In the genomic region with DNA sequence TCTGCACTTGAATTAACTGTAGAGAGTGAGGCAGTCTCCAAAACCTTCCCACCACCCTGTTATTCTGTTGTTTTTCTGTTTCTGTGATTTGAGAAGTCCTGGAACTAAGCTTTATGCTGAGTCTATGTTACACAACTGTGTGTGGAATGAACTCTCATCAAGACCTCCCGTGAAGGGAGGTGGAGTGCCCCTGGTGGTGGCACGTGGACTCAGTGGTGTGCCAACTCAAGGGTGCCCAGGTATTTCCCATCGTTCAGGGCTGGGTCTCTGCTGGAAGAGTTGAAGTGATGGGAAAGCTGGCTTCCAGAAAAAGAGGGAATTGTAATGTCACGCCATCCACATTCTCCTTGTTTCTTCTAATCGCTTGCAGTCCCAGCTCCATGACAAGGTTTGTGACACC, we compare ENCODE assay signal across 19 cellular contexts.
DNase-seq lines count a peak whose midpoint lies in the region; ATAC-seq and TF ChIP-seq lines count a peak whose summit lies in the region.
"Had no signal": no experiment of that assay in that cellular context is flagged by ENCODE, and none has a peak within 500 bp of the region (broad histone marks: within the 10 kb centered on the region; RNA-seq: fewer than 3 reads in every experiment).

No MANE protein-coding gene starts in this region.

- H3K4me3 Mint-ChIP-seq in endothelial cell (ENCODE audit: unreplicated experiment) = no peak overlapping the region
- H3K4me3 Mint-ChIP-seq in osteocyte (ENCODE audit: unreplicated experiment) = no peak overlapping the region
- H3K4me3 Mint-ChIP-seq in effector memory CD8-positive, alpha-beta T cell = no peak overlapping the region
- H3K4me3 Mint-ChIP-seq: activated CD4-positive, alpha-beta T cell treated with anti-CD3 and anti-CD28 coated beads for 36 hours; activated naive CD8-positive, alpha-beta T cell treated with anti-CD3 and anti-CD28 coated beads for 36 hours; CD4-positive, alpha-beta T cell; T-helper 1 cell treated with Interleukin-12 subunit alpha and Interleukin-12 subunit beta and Interleukin-4 antibody, amounts not matched to agents 30 μg/mL and 1 μg/mL, for 36 hours had no signal

- TF ChIP-seq CTCF in GM12872 (IDR thresholded peaks at IDR 0.05; ENCODE audit: insufficient read depth, low read depth, low read length) (0 out of 3 replicates have a peak, but pooled peaks have one; percentile 11), endothelial cell (IDR thresholded peaks at IDR 0.05; ENCODE audit: unreplicated experiment) (peak; percentile 38), osteocyte (IDR thresholded peaks at IDR 0.05) (peak; percentile 33)

- H3K27ac Mint-ChIP-seq in endothelial cell (ENCODE audit: unreplicated experiment) = no peak overlapping the region
- no peak overlapping the region for H3K27ac Mint-ChIP-seq in osteocyte (ENCODE audit: unreplicated experiment)
- no peak overlapping the region for H3K27ac Mint-ChIP-seq in effector memory CD8-positive, alpha-beta T cell
- H3K27ac Mint-ChIP-seq: activated CD4-positive, alpha-beta T cell treated with anti-CD3 and anti-CD28 coated beads for 36 hours; activated naive CD8-positive, alpha-beta T cell treated with anti-CD3 and anti-CD28 coated beads for 36 hours; CD4-positive, alpha-beta T cell; T-helper 1 cell treated with Interleukin-12 subunit alpha and Interleukin-12 subunit beta and Interleukin-4 antibody, amounts not matched to agents 30 μg/mL and 1 μg/mL, for 36 hours had no signal

- no peaks in the 10 kb centered on the region for H3K27me3 Mint-ChIP-seq in endothelial cell (ENCODE audit: unreplicated experiment)
- peaks cover 27% of the 10 kb centered on the region for H3K27me3 Mint-ChIP-seq in osteocyte (ENCODE audit: unreplicated experiment)
- H3K27me3 Mint-ChIP-seq in effector memory CD8-positive, alpha-beta T cell = peaks cover 34 to 41% of the 10 kb centered on the region in 2 donors

- no peaks in the 10 kb centered on the region for H3K36me3 Mint-ChIP-seq in endothelial cell (ENCODE audit: low read depth, unreplicated experiment)
- peaks cover 2% of the 10 kb centered on the region for H3K36me3 Mint-ChIP-seq in osteocyte (ENCODE audit: unreplicated experiment)
- H3K36me3 Mint-ChIP-seq in effector memory CD8-positive, alpha-beta T cell (ENCODE audit: insufficient read depth) = no peaks in the 10 kb centered on the region
- H3K36me3 Mint-ChIP-seq: activated naive CD8-positive, alpha-beta T cell treated with anti-CD3 and anti-CD28 coated beads for 36 hours had no signal

- H3K4me1 Mint-ChIP-seq in endothelial cell (ENCODE audit: unreplicated experiment) (no peaks in the 10 kb centered on the region), osteocyte (ENCODE audit: unreplicated experiment) (no peaks in the 10 kb centered on the region)
- H3K4me1 Mint-ChIP-seq in effector memory CD8-positive, alpha-beta T cell (ENCODE audit: low read depth in 2 of 2) = peaks cover 0 to 3% of the 10 kb centered on the region in 2 donors
- H3K4me1 Mint-ChIP-seq: activated CD4-positive, alpha-beta T cell treated with anti-CD3 and anti-CD28 coated beads for 36 hours; activated naive CD8-positive, alpha-beta T cell treated with anti-CD3 and anti-CD28 coated beads for 36 hours had no signal

- H3K9me3 Mint-ChIP-seq in endothelial cell (ENCODE audit: unreplicated experiment) (no peaks in the 10 kb centered on the region), osteocyte (ENCODE audit: unreplicated experiment) (peaks cover 9% of the 10 kb centered on the region)
- no peaks in the 10 kb centered on the region for H3K9me3 Mint-ChIP-seq in effector memory CD8-positive, alpha-beta T cell
- H3K9me3 Mint-ChIP-seq: activated naive CD8-positive, alpha-beta T cell treated with anti-CD3 and anti-CD28 coated beads for 36 hours had no signal

- ATAC-seq in effector memory CD8-positive, alpha-beta T cell (replicated peaks) = no peak
- ATAC-seq in HG03520 (IDR thresholded peaks at IDR 0.05; ENCODE audit: unreplicated experiment) = no peak
- ATAC-seq: activated CD4-positive, alpha-beta T cell treated with anti-CD3 and anti-CD28 coated beads for 36 hours; heart right ventricle; left cardiac atrium; right cardiac atrium had no signal

- DNase-seq in NAMALWA (ENCODE audit: low spot score) (peak; percentile 22), endothelial cell (ENCODE audit: low spot score) (no peak), osteocyte (ENCODE audit: extremely low spot score, unreplicated experiment) (no peak), HuH-7 (ENCODE audit: low spot score) (no peak)
- DNase-seq in effector memory CD8-positive, alpha-beta T cell = no peak
- DNase-seq: activated CD4-positive, alpha-beta T cell treated with anti-CD3 and anti-CD28 coated beads for 36 hours; activated naive CD8-positive, alpha-beta T cell treated with anti-CD3 and anti-CD28 coated beads for 36 hours; CD4-positive, alpha-beta T cell; GM23248; heart right ventricle; KBM-7; left cardiac atrium; NCI-H187; NCI-H526 treated with DMSO at 0.1 percent for 48 hours; right cardiac atrium; stimulated activated CD4-positive, alpha-beta T cell treated with anti-CD3 and anti-CD28 coated beads, Interleukin-4, amount 100 ng/mL, for 1 hour had no signal
